Comparison of ENCODE assay signal across 1 cellular context in genomic region chr21:42645211-42646075, GRCh38.
TF ChIP-seq lines count a peak whose summit lies in the region.

No MANE protein-coding gene starts in this region.

TF ChIP-seq in H1, 55 proteins besides CTCF, POLR2A, EP300 and RAD21:
- TF ChIP-seq BCL11A (IDR thresholded peaks at IDR 0.05; ENCODE audit: low read depth in 2 of 2, low read length in 2 of 2) (no peak), PHF8 (conservative IDR thresholded peaks at IDR 0.05; ENCODE audit: low read depth, low read length) (no peak), E2F6 (IDR thresholded peaks at IDR 0.05) (no peak), SP1 (IDR thresholded peaks at IDR 0.05; ENCODE audit: low read depth, low read length) (no peak), EGR1 (IDR thresholded peaks at IDR 0.05; ENCODE audit: borderline replicate concordance, low read depth, low read length) (no peak), RBBP5 (IDR thresholded peaks at IDR 0.05; ENCODE audit: borderline replicate concordance, low read depth, low read length) (no peak), GABPA (IDR thresholded peaks at IDR 0.05; ENCODE audit: borderline replicate concordance, insufficient read depth, low read length) (no peak), TAF1 (IDR thresholded peaks at IDR 0.05; ENCODE audit: low read depth, low read length) (no peak), TAF7 (optimal IDR thresholded peaks at IDR 0.05; ENCODE audit: borderline replicate concordance, low read depth, low read length) (no peak), HDAC6 (IDR thresholded peaks at IDR 0.05; ENCODE audit: low read depth, low read length) (no peak), POLR2AphosphoS5 (IDR thresholded peaks at IDR 0.05; ENCODE audit: low read depth, low read length) (no peak), CHD2 (IDR thresholded peaks at IDR 0.05; ENCODE audit: low read length) (no peak), BACH1 (IDR thresholded peaks at IDR 0.05; ENCODE audit: low read length) (no peak), MAX (IDR thresholded peaks at IDR 0.05) (no peak), FOSL1 (IDR thresholded peaks at IDR 0.05; ENCODE audit: insufficient read depth, low read depth, low read length) (no peak), BRCA1 (IDR thresholded peaks at IDR 0.05; ENCODE audit: low read depth, low read length) (no peak), CHD7 (IDR thresholded peaks at IDR 0.05; ENCODE audit: insufficient replicate concordance, low read length) (no peak), YY1 (IDR thresholded peaks at IDR 0.05; ENCODE audit: low read depth, low read length) (no peak)
